In genomic region chr1:218571515-218571914, GRCh38 we compare ENCODE assay signal across 31 cellular contexts.
"Had no signal": no experiment of that assay in that cellular context is flagged by ENCODE, and none has a peak within 500 bp of the region (broad histone marks: within the 10 kb centered on the region; RNA-seq: fewer than 3 reads in every experiment).

No MANE protein-coding gene starts in this region.

- H3K4me1 ChIP-seq: ascending aorta, breast epithelium, colonic mucosa had no signal

- H3K27me3 ChIP-seq: ascending aorta, breast epithelium, cardiac muscle cell, colonic mucosa had no signal

- H3K4me1 Mint-ChIP-seq: activated CD4-positive, alpha-beta memory T cell treated with anti-CD3 and anti-CD28 coated beads, Interleukin-2, amount 10 ng/mL, durations not matched to agents 7 days and 5 days; activated CD4-positive, alpha-beta T cell treated with anti-CD3 and anti-CD28 coated beads, Interleukin-2, amount 10 ng/mL, durations not matched to agents 7 days and 5 days; activated naive CD4-positive, alpha-beta T cell treated with anti-CD3 and anti-CD28 coated beads, Interleukin-2, amount 10 ng/mL, durations not matched to agents 7 days and 5 days; activated naive CD8-positive, alpha-beta T cell treated with anti-CD3 and anti-CD28 coated beads, Interleukin-2, amount 10 ng/mL, durations not matched to agents 7 days and 5 days; T-helper 17 cell had no signal

- H3K9me3 Mint-ChIP-seq: activated CD4-positive, alpha-beta memory T cell treated with anti-CD3 and anti-CD28 coated beads, Interleukin-2, amount 10 ng/mL, durations not matched to agents 7 days and 5 days; activated CD4-positive, alpha-beta T cell treated with anti-CD3 and anti-CD28 coated beads, Interleukin-2, amount 10 ng/mL, durations not matched to agents 7 days and 5 days; activated naive CD4-positive, alpha-beta T cell treated with anti-CD3 and anti-CD28 coated beads, Interleukin-2, amount 10 ng/mL, durations not matched to agents 7 days and 5 days; activated naive CD8-positive, alpha-beta T cell treated with anti-CD3 and anti-CD28 coated beads, Interleukin-2, amount 10 ng/mL, durations not matched to agents 7 days and 5 days; activated T-helper 1 cell treated with anti-CD3 and anti-CD28 coated beads, Interleukin-12 subunit alpha, Interleukin-12 subunit beta, Interleukin-2, Interleukin-4 antibody, amounts not matched to agents 30 ng/mL and 10 ng/mL and 1 ng/mL, durations not matched to agents 14 hours and 24 hours and 36 hours; activated T-helper 2 cell treated with anti-CD3 and anti-CD28 coated beads, Interferon-gamma antibody, Interleukin-2, Interleukin-4, amounts not matched to agents 10 μg/mL and 5 μg/mL and 100 μg/mL, durations not matched to agents 14 hours and 24 hours and 36 hours; T-helper 2 cell treated with Interferon-gamma antibody and Interleukin-4, amounts not matched to agents 5 μg/mL and 100 μg/mL, for 36 hours had no signal

- H3K27ac ChIP-seq: ascending aorta, breast epithelium, cardiac muscle cell, colonic mucosa had no signal

- DNase-seq: activated CD4-positive, alpha-beta memory T cell treated with anti-CD3 and anti-CD28 coated beads, Interleukin-2, amount 10 ng/mL, durations not matched to agents 7 days and 5 days; activated CD4-positive, alpha-beta T cell treated with anti-CD3 and anti-CD28 coated beads for 1 hour; activated CD4-positive, alpha-beta T cell treated with anti-CD3 and anti-CD28 coated beads for 4 hours; activated CD4-positive, alpha-beta T cell treated with anti-CD3 and anti-CD28 coated beads, Interleukin-2, amount 10 ng/mL, durations not matched to agents 7 days and 5 days; activated CD4-positive, alpha-beta T cell treated with anti-CD3 and anti-CD28 coated beads, Interleukin-2, amount 50 U/mL, for 4 hours; activated CD4-positive, CD25-positive, alpha-beta regulatory T cell; activated CD8-positive, alpha-beta memory T cell treated with anti-CD3 and anti-CD28 coated beads for 24 hours; activated CD8-positive, alpha-beta memory T cell treated with anti-CD3 and anti-CD28 coated beads, Interleukin-2, amount 50 U/mL, for 4 hours; activated effector memory CD4-positive, alpha-beta T cell treated with anti-CD3 and anti-CD28 coated beads, Interleukin-2, amount 50 U/mL, for 16 hours; activated naive CD4-positive, alpha-beta T cell treated with anti-CD3 and anti-CD28 coated beads, Interleukin-2, amount 10 ng/mL, durations not matched to agents 7 days and 5 days; activated naive CD8-positive, alpha-beta T cell treated with anti-CD3 and anti-CD28 coated beads, Interleukin-2, amount 10 ng/mL, durations not matched to agents 7 days and 5 days; activated T-cell treated with anti-CD3 and anti-CD28 coated beads, Interleukin-2, amount 50 U/mL, for 1 hour; activated T-cell treated with anti-CD3 and anti-CD28 coated beads, Interleukin-2, amount 50 U/mL, for 48 hours; central memory CD4-positive, alpha-beta T cell; cerebellar nuclear complex; colonic mucosa; effector CD8-positive, alpha-beta T cell; foreskin fibroblast; head of caudate nucleus; T-helper 1 cell; T-helper 17 cell; T1000 had no signal

- H3K36me3 Mint-ChIP-seq: activated naive CD4-positive, alpha-beta T cell treated with anti-CD3 and anti-CD28 coated beads, Interleukin-2, amount 10 ng/mL, durations not matched to agents 7 days and 5 days; activated naive CD4-positive, alpha-beta T cell treated with anti-CD3 and anti-CD28 coated beads, Interleukin-2, amount 50 U/mL, for 72 hours; activated naive CD8-positive, alpha-beta T cell treated with anti-CD3 and anti-CD28 coated beads, Interleukin-2, amount 10 ng/mL, durations not matched to agents 7 days and 5 days; brain had no signal

- H3K9me3 ChIP-seq: ascending aorta, breast epithelium, colonic mucosa had no signal

- H3K4me3 ChIP-seq: ascending aorta, breast epithelium, cardiac muscle cell, colonic mucosa had no signal

- H3K27me3 Mint-ChIP-seq: activated CD4-positive, alpha-beta memory T cell treated with anti-CD3 and anti-CD28 coated beads, Interleukin-2, amount 10 ng/mL, durations not matched to agents 7 days and 5 days; activated CD4-positive, alpha-beta T cell treated with anti-CD3 and anti-CD28 coated beads, Interleukin-2, amount 10 ng/mL, durations not matched to agents 7 days and 5 days; activated naive CD4-positive, alpha-beta T cell treated with anti-CD3 and anti-CD28 coated beads, Interleukin-2, amount 10 ng/mL, durations not matched to agents 7 days and 5 days; activated naive CD8-positive, alpha-beta T cell treated with anti-CD3 and anti-CD28 coated beads, Interleukin-2, amount 10 ng/mL, durations not matched to agents 7 days and 5 days; T-helper 17 cell had no signal

- H3K27ac Mint-ChIP-seq: activated CD4-positive, alpha-beta memory T cell treated with anti-CD3 and anti-CD28 coated beads, Interleukin-2, amount 10 ng/mL, durations not matched to agents 7 days and 5 days; activated CD4-positive, alpha-beta T cell treated with anti-CD3 and anti-CD28 coated beads, Interleukin-2, amount 10 ng/mL, durations not matched to agents 7 days and 5 days; activated naive CD4-positive, alpha-beta T cell treated with anti-CD3 and anti-CD28 coated beads, Interleukin-2, amount 10 ng/mL, durations not matched to agents 7 days and 5 days; activated naive CD4-positive, alpha-beta T cell treated with anti-CD3 and anti-CD28 coated beads, Interleukin-2, amount 50 U/mL, for 72 hours; activated naive CD8-positive, alpha-beta T cell treated with anti-CD3 and anti-CD28 coated beads, Interleukin-2, amount 10 ng/mL, durations not matched to agents 7 days and 5 days; activated T-helper 1 cell treated with anti-CD3 and anti-CD28 coated beads, Interleukin-12 subunit alpha, Interleukin-12 subunit beta, Interleukin-2, Interleukin-4 antibody, amounts not matched to agents 30 ng/mL and 10 ng/mL and 1 ng/mL, durations not matched to agents 14 hours and 24 hours and 36 hours; activated T-helper 2 cell treated with anti-CD3 and anti-CD28 coated beads, Interferon-gamma antibody, Interleukin-2, Interleukin-4, amounts not matched to agents 10 μg/mL and 5 μg/mL and 100 μg/mL, durations not matched to agents 14 hours and 24 hours and 36 hours; T-helper 17 cell; T-helper 2 cell treated with Interferon-gamma antibody and Interleukin-4, amounts not matched to agents 5 μg/mL and 100 μg/mL, for 36 hours had no signal

- H3K36me3 ChIP-seq: ascending aorta, breast epithelium, cardiac muscle cell, colonic mucosa had no signal

- H3K4me3 Mint-ChIP-seq: activated CD4-positive, alpha-beta memory T cell treated with anti-CD3 and anti-CD28 coated beads, Interleukin-2, amount 10 ng/mL, durations not matched to agents 7 days and 5 days; activated CD4-positive, alpha-beta T cell treated with anti-CD3 and anti-CD28 coated beads, Interleukin-2, amount 10 ng/mL, durations not matched to agents 7 days and 5 days; activated naive CD4-positive, alpha-beta T cell treated with anti-CD3 and anti-CD28 coated beads, Interleukin-2, amount 10 ng/mL, durations not matched to agents 7 days and 5 days; activated naive CD8-positive, alpha-beta T cell treated with anti-CD3 and anti-CD28 coated beads, Interleukin-2, amount 10 ng/mL, durations not matched to agents 7 days and 5 days; activated T-helper 1 cell treated with anti-CD3 and anti-CD28 coated beads, Interleukin-12 subunit alpha, Interleukin-12 subunit beta, Interleukin-2, Interleukin-4 antibody, amounts not matched to agents 30 ng/mL and 10 ng/mL and 1 ng/mL, durations not matched to agents 14 hours and 24 hours and 36 hours; brain; T-helper 17 cell; T-helper 2 cell treated with Interferon-gamma antibody and Interleukin-4, amounts not matched to agents 5 μg/mL and 100 μg/mL, for 36 hours had no signal

- ATAC-seq: activated naive CD4-positive, alpha-beta T cell treated with anti-CD3 and anti-CD28 coated beads, Interleukin-2, amount 50 U/mL, for 72 hours; esophagus mucosa; T-helper 17 cell had no signal
